In the genomic region with DNA sequence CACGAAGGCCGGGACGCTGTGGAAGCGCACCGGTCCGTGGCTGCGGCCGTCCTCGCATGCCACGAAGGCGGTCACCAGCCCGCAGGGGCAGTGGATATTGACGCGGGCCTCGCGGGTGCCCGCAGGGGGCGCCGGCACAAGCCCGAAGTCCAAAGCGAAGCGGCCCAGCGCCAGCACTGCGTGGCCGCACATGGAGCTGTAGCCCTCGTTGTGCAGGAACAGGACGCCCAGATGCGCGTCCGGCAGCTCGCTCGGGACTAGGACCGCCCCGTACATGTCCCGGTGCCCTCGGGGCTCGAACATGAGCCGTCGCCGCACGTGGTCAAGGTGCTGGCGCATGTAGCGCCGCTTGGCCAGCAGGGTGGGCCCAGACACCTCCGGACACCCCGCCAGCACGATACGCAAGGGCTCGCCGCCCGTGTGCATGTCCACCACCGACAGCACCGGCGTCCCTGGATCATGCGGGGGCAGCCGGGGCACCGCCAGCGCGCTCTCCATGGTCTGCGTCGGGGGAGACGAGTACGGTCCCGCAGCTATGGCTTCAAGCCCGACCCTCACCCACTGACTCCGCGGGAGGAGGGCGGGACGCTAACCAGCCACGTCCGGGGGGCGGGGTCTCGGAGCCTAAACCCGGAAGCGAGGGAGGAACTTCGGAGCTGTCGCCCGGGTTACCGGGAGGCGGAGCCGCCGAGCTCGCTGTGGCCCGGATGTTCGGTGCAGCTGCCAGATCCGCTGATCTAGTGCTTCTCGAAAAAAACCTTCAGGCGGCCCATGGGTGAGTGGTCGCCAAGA, we compare ENCODE assay signal across 8 cellular contexts. TPM values are rescaled to one million over a fixed set of nuclear protein-coding genes. Genes with fewer than 3 reads are reported as not detected.
DNase-seq lines count a peak whose midpoint lies in the region; ATAC-seq, FAIRE-seq and TF ChIP-seq lines count a peak whose summit lies in the region.

A gene with protein sequence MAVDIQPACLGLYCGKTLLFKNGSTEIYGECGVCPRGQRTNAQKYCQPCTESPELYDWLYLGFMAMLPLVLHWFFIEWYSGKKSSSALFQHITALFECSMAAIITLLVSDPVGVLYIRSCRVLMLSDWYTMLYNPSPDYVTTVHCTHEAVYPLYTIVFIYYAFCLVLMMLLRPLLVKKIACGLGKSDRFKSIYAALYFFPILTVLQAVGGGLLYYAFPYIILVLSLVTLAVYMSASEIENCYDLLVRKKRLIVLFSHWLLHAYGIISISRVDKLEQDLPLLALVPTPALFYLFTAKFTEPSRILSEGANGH (plus strand): TSS at position 699 of the 792 bp plus-strand sequence. CDS start 73 bp downstream, at position 772.
L3HYPDH (minus strand) TSS at position 590 of the 792 bp plus-strand sequence; CDS start at position 498, 92 bp downstream.

- no peaks in the 10 kb centered on the region for H3K27me3 Mint-ChIP-seq in type B pancreatic cell

- H3K4me3 ChIP-seq in adipocyte (ENCODE audit: low read length), result peak within 1 kb of the TSS; percentile 88
- H3K4me3 ChIP-seq in cardiac muscle cell, result peak within 1 kb of the TSS; percentile 73

- H3K9ac ChIP-seq in adipocyte (ENCODE audit: low read length), result peak within 1 kb of the TSS; percentile 91

- DNase-seq in GM12891 (ENCODE audit: insufficient read length, low spot score) (peak; percentile 88), NCI-H1436 (lab: John Stamatoyannopoulos, UW) (peak; percentile 98), T follicular helper cell (ENCODE audit: low read depth) (peak; percentile 95), adipocyte (ENCODE audit: low read depth) (peak; percentile 99), cardiac muscle cell (ENCODE audit: low read depth in 1 of 2, low spot score in 1 of 2) (peak; percentile 97 to 99), pons (ENCODE audit: low spot score) (peak; percentile 95), type B pancreatic cell (ENCODE audit: extremely low spot score, unreplicated experiment) (peak; percentile 98)

- FAIRE-seq in GM12891 (lab: Jason Lieb, UNC), result peak; percentile 94

- H3K4me3 Mint-ChIP-seq in type B pancreatic cell, result peak within 1 kb of the TSS; percentile 92

- H3K27ac Mint-ChIP-seq in type B pancreatic cell, result peak within 1 kb of the TSS; percentile 90

- peak within 1 kb of the TSS; percentile 89 for H3K27ac ChIP-seq in cardiac muscle cell

- H3K27me3 ChIP-seq in adipocyte (replicated peaks; ENCODE audit: control insufficient read depth, insufficient read depth, low read length), result no peaks in the 10 kb centered on the region
- H3K27me3 ChIP-seq in cardiac muscle cell, result no peaks in the 10 kb centered on the region

- peaks cover 18% of the 10 kb centered on the region for H3K36me3 ChIP-seq in adipocyte (ENCODE audit: control insufficient read depth, insufficient read depth, low read length, severe bottlenecking)
- H3K36me3 ChIP-seq in cardiac muscle cell, result peaks cover 15% of the 10 kb centered on the region

- no peaks in the 10 kb centered on the region for H3K9me3 Mint-ChIP-seq in type B pancreatic cell

- H3K36me3 Mint-ChIP-seq in type B pancreatic cell, result peaks cover 7% of the 10 kb centered on the region

- TF ChIP-seq POLR2A in GM12891 (IDR thresholded peaks at IDR 0.05; ENCODE audit: low read depth, low read length), result peak; percentile 80

- TF ChIP-seq CTCF in cardiac muscle cell (IDR thresholded peaks at IDR 0.05; ENCODE audit: low read depth, low read length) (peak; percentile 73), type B pancreatic cell (conservative IDR thresholded peaks at IDR 0.05) (peak; percentile 80)

- peaks cover 45% of the 10 kb centered on the region for H3K4me1 Mint-ChIP-seq in type B pancreatic cell (ENCODE audit: unreplicated experiment)

- ATAC-seq in HG02840 (IDR thresholded peaks at IDR 0.05; ENCODE audit: low FRiP score, unreplicated experiment), result peak; percentile 92

- H3K4me1 ChIP-seq in adipocyte (ENCODE audit: control insufficient read depth, insufficient read depth, low read length) (peaks cover 55% of the 10 kb centered on the region), cardiac muscle cell (ENCODE audit: low read depth) (peaks cover 12% of the 10 kb centered on the region)

- H3K9me3 ChIP-seq in adipocyte (ENCODE audit: control insufficient read depth, low read length) (no peaks in the 10 kb centered on the region), cardiac muscle cell (ENCODE audit: low read depth) (no peaks in the 10 kb centered on the region)

TF ChIP-seq in GM12891, 5 proteins besides CTCF, POLR2A, EP300 and RAD21:
- 0 out of 2 replicates have a peak, but pooled peaks have one; percentile 3 for TF ChIP-seq POU2F2 (IDR thresholded peaks at IDR 0.05; ENCODE audit: low read depth, low read length)
- no peak for TF ChIP-seq PAX5 (IDR thresholded peaks at IDR 0.05; ENCODE audit: insufficient read depth, low read length, severe bottlenecking)
- peak; percentile 54; the same call in 1 of the 2 replicates for TF ChIP-seq TAF1 (IDR thresholded peaks at IDR 0.05; ENCODE audit: low read depth, low read length)
- peak; percentile 88 for TF ChIP-seq POLR2AphosphoS5 (IDR thresholded peaks at IDR 0.05; ENCODE audit: low read depth, low read length)
- peak; percentile 72 for TF ChIP-seq SPI1 (IDR thresholded peaks at IDR 0.05; ENCODE audit: low read depth, low read length)
TF ChIP-seq in GM12891: peak in this region for 4.

RNA-seq across cellular contexts. Expression of the first gene that starts in this region (rescaled TPM):
- 21.2 TPM for polyA plus RNA-seq in GM12891 (2012; ENCODE audit: low read depth, missing spikeins)
- total RNA-seq in cardiac muscle cell (52.0 and 57.8 TPM in 2 replicates), type B pancreatic cell (ENCODE audit: low replicate concordance) (25.7 and 39.5 TPM in 2 replicates)
- 77.3 and 80.2 TPM in 2 replicates for polyA plus RNA-seq in cardiac muscle cell

RNA-seq across cellular contexts. Expression of gene L3HYPDH, which starts in this region (rescaled TPM):
- polyA plus RNA-seq in GM12891 (2012; ENCODE audit: low read depth, missing spikeins), result 8.9 TPM
- total RNA-seq in cardiac muscle cell (29.4 and 37.8 TPM in 2 replicates), type B pancreatic cell (ENCODE audit: low replicate concordance) (15.3 and 18.2 TPM in 2 replicates)
- polyA plus RNA-seq in cardiac muscle cell, result 22.1 and 29.4 TPM in 2 replicates

Comparison
In these comparisons a context has a peak if more than half of its experiments do, and no peak if none do; other contexts are left out.
1. Peak in every context shown above with its lines: DNase-seq, ATAC-seq, H3K4me3 ChIP-seq and H3K27ac ChIP-seq.